Comparison of ENCODE assay signal across 1 cellular context in the genomic region with DNA sequence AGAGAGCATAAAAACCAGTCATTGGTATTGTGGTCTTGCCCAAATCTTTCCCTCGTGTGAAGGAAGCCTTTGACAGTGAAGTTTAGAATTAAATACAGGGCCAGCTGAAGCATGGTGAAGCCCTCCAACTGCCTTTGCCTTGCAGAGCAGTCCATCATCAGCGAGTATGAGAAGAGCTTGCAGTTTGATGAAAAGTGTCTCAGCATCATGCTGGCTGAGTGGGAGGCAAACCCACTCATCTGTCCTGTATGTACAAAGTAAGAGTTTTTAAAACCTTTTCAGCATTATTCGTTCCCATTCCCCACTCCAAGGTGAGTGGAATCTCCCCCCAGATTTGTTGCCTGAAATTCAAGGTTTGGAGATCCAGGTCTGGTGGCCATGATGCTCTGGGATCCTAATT.
TF ChIP-seq lines count a peak whose summit lies in the region.

No MANE protein-coding gene starts in this region.

TF ChIP-seq in IMR-90, 13 proteins besides CTCF, POLR2A, EP300 and RAD21:
- TF ChIP-seq CEBPB (IDR thresholded peaks at IDR 0.05; ENCODE audit: low read depth, low read length), result no peak
- TF ChIP-seq RFX5 (IDR thresholded peaks at IDR 0.05; ENCODE audit: low read depth, low read length), result no peak
- no peak for TF ChIP-seq FOS (IDR thresholded peaks at IDR 0.05; ENCODE audit: low read depth, low read length)
- no peak for TF ChIP-seq MAFK (IDR thresholded peaks at IDR 0.05; ENCODE audit: low read depth, low read length)
- no peak for TF ChIP-seq NFE2L2 (IDR thresholded peaks at IDR 0.05; ENCODE audit: low read depth, low read length)
- TF ChIP-seq RCOR1 (IDR thresholded peaks at IDR 0.05; ENCODE audit: insufficient replicate concordance, low read length), result no peak
- no peak for TF ChIP-seq CHD1 (IDR thresholded peaks at IDR 0.05; ENCODE audit: low read depth, low read length)
- no peak for TF ChIP-seq ELK1 (IDR thresholded peaks at IDR 0.05; ENCODE audit: borderline replicate concordance, low read depth, low read length)
- no peak for TF ChIP-seq MAZ (IDR thresholded peaks at IDR 0.05; ENCODE audit: borderline replicate concordance, low read depth, low read length)
- TF ChIP-seq MXI1 (IDR thresholded peaks at IDR 0.05; ENCODE audit: borderline replicate concordance, low read depth, low read length), result no peak
- no peak for TF ChIP-seq SMC3 (IDR thresholded peaks at IDR 0.05; ENCODE audit: low read depth, low read length)
- TF ChIP-seq USF2 (IDR thresholded peaks at IDR 0.05; ENCODE audit: low read depth, low read length), result no peak
- no peak for TF ChIP-seq BHLHE40 (IDR thresholded peaks at IDR 0.05; ENCODE audit: low read depth, low read length)
